ENCODE assay signal across 21 cellular contexts in the genomic region with DNA sequence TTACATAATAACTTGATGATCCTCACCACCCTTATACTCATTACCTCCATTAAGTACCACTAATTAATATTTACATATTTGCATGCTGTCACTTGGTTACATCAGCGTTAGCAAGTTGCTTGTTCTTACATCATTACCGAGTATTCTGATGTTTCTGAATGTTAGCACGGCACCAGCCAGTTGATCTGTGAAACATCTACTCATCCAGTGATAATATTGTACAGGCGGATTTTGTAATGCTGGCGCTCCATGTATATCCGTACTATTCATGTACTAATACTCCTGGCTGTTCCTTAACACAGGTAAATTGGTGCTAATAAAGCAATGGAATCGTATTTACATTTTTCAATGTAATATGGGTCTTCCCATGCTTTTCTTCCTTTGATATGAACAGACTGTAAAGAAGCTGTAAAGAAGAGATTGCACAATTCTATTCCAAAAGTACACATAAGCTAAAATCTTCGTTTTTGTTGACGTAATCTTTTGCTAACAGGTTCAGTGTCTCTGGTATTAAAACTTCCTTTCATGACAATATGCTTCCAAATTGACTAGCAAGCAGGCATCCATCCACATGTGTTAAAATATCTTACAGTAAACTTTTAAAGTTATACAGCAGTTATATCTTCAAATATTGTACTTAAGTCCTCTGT. TPM values are rescaled to one million over a fixed set of nuclear protein-coding genes. Genes with fewer than 3 reads are reported as not detected.
DNase-seq lines count a peak whose midpoint lies in the region; ATAC-seq and TF ChIP-seq lines count a peak whose summit lies in the region.
"Had no signal": no experiment of that assay in that cellular context is flagged by ENCODE, and none has a peak within 500 bp of the region (broad histone marks: within the 10 kb centered on the region; RNA-seq: fewer than 3 reads in every experiment).

No MANE protein-coding gene starts in this region.

- H3K23ac ChIP-seq in H9 (ENCODE audit: insufficient read length, low read depth, low read length): no peak overlapping the region

- no peak overlapping the region for H4K91ac ChIP-seq in H9 (ENCODE audit: insufficient read length, low read depth, low read length)

- no peak overlapping the region for H4K5ac ChIP-seq in H9 (ENCODE audit: insufficient read length, low read depth, low read length)

- H4K20me1 ChIP-seq in H9 (ENCODE audit: control insufficient read depth, insufficient read depth, insufficient read length) (no peaks in the 10 kb centered on the region), neural progenitor cell (ENCODE audit: low read depth) (no peaks in the 10 kb centered on the region)

- peaks cover 7 to 8% of the 10 kb centered on the region in 2 experiments for H3K4me1 Mint-ChIP-seq in H9
- peaks cover 7% of the 10 kb centered on the region for H3K4me1 Mint-ChIP-seq in neural progenitor cell

- H3K9ac ChIP-seq in H9 (ENCODE audit: extremely low read depth, insufficient read length, low read length) (no peak overlapping the region), neural progenitor cell (no peak overlapping the region)

- no peak overlapping the region for H4K8ac ChIP-seq in H9 (replicated peaks; ENCODE audit: insufficient read length, low read depth, low read length)

- no peak overlapping the region for H3K56ac ChIP-seq in H9 (ENCODE audit: insufficient read length, low read depth, low read length)

- H3K9me3 Mint-ChIP-seq in H9 (peaks cover under 1 to 5% of the 10 kb centered on the region in 2 experiments; a peak in 2 of 5 replicates), neural progenitor cell (peaks cover 6% of the 10 kb centered on the region)
- H3K9me3 Mint-ChIP-seq: activated CD8-positive, alpha-beta T cell treated with anti-CD3 and anti-CD28 coated beads for 36 hours; activated naive CD4-positive, alpha-beta T cell treated with anti-CD3 and anti-CD28 coated beads for 36 hours; activated T-cell treated with anti-CD3 and anti-CD28 coated beads, Interleukin-2, amount 50 U/mL, for 4 hours had no signal

- no peak overlapping the region for H2BK20ac ChIP-seq in H9 (ENCODE audit: low read depth, low read length, poor library complexity, severe bottlenecking)

- peaks cover 4% of the 10 kb centered on the region for H3K23me2 ChIP-seq in H9 (ENCODE audit: insufficient read length, low read depth, low read length, poor library complexity, severe bottlenecking)

- H2BK12ac ChIP-seq in H9 (ENCODE audit: insufficient read length, low read depth, low read length): no peak overlapping the region

- no peak overlapping the region for H2AK5ac ChIP-seq in H9 (ENCODE audit: insufficient read length, low read length)

- peak overlapping the region; percentile 69 to 87; a peak in 4 of 5 replicates for H3K4me3 Mint-ChIP-seq in H9
- peak overlapping the region; percentile 84 for H3K4me3 Mint-ChIP-seq in neural progenitor cell
- H3K4me3 Mint-ChIP-seq: activated CD8-positive, alpha-beta T cell treated with anti-CD3 and anti-CD28 coated beads for 36 hours; activated naive CD4-positive, alpha-beta T cell treated with anti-CD3 and anti-CD28 coated beads for 36 hours; activated T-cell treated with anti-CD3 and anti-CD28 coated beads, Interleukin-2, amount 50 U/mL, for 4 hours; CD8-positive, alpha-beta memory T cell had no signal

- H3K36me3 Mint-ChIP-seq in H9 (ENCODE audit: insufficient read depth in 1 of 3, low read depth in 3 of 3): no peaks in the 10 kb centered on the region; a peak in 2 of 7 replicates
- no peaks in the 10 kb centered on the region for H3K36me3 Mint-ChIP-seq in neural progenitor cell
- H3K36me3 Mint-ChIP-seq: CD8-positive, alpha-beta memory T cell had no signal

- H3K79me2 ChIP-seq in H9 (ENCODE audit: insufficient read depth, low read length): no peaks in the 10 kb centered on the region
- H3K79me2 ChIP-seq in neural progenitor cell (ENCODE audit: low read depth): no peaks in the 10 kb centered on the region

- H3K79me1 ChIP-seq in H9 (ENCODE audit: insufficient read depth, low read depth, low read length, poor library complexity, severe bottlenecking): no peaks in the 10 kb centered on the region

- H3T11ph ChIP-seq in H9 (ENCODE audit: low read length): no peak overlapping the region

- no peak for ATAC-seq in GM21825 (IDR thresholded peaks at IDR 0.05; ENCODE audit: unreplicated experiment)
- no peak for ATAC-seq in GM21526 (IDR thresholded peaks at IDR 0.05; ENCODE audit: low FRiP score, unreplicated experiment)
- ATAC-seq: activated CD4-positive, CD25-positive, alpha-beta regulatory T cell treated with anti-CD3 and anti-CD28 coated beads, Interleukin-2, amount 50 U/mL, for 24 hours; activated CD8-positive, alpha-beta T cell treated with anti-CD3 and anti-CD28 coated beads for 36 hours; activated T-cell treated with anti-CD3 and anti-CD28 coated beads, Interleukin-2, amount 50 U/mL, for 4 hours had no signal

- H3K27ac Mint-ChIP-seq in H9 (no peak overlapping the region), neural progenitor cell (no peak overlapping the region)
- H3K27ac Mint-ChIP-seq: activated CD8-positive, alpha-beta T cell treated with anti-CD3 and anti-CD28 coated beads for 36 hours; activated naive CD4-positive, alpha-beta T cell treated with anti-CD3 and anti-CD28 coated beads for 36 hours; CD8-positive, alpha-beta memory T cell had no signal

- H3K18ac ChIP-seq in H9 (ENCODE audit: insufficient read length, low read depth, low read length): no peak overlapping the region

- H3K4me3 ChIP-seq in SJCRH30 (peak overlapping the region; percentile 57), neural progenitor cell (no peak overlapping the region)

- no CpG with 5 or more reads among the region's 9 CpGs for WGBS in H9 (ENCODE audit: extremely low coverage, insufficient read length, low lambda C conversion rate)

- H3F3A ChIP-seq in neural progenitor cell (ENCODE audit: low read depth): no peaks in the 10 kb centered on the region

- H3K4me1 ChIP-seq in H9 (ENCODE audit: insufficient read depth, low read length) (no peaks in the 10 kb centered on the region), SJCRH30 (no peaks in the 10 kb centered on the region), neural progenitor cell (no peaks in the 10 kb centered on the region)

- H3K27ac ChIP-seq in H9 (ENCODE audit: insufficient read length, low read depth, low read length) (no peak overlapping the region), SJCRH30 (no peak overlapping the region), neural progenitor cell (no peak overlapping the region)
- H3K27ac ChIP-seq: dorsolateral prefrontal cortex had no signal

- H3K36me3 ChIP-seq in SJCRH30 (no peaks in the 10 kb centered on the region), neural progenitor cell (no peaks in the 10 kb centered on the region)

- no peak overlapping the region for H2BK5ac ChIP-seq in H9 (ENCODE audit: insufficient read length, low read length)

- peaks cover 8% of the 10 kb centered on the region; the same call in 1 of the 2 replicates for H3K27me3 ChIP-seq in H9 (ENCODE audit: insufficient read depth, low read length)
- peaks cover 8% of the 10 kb centered on the region; the same call in 1 of the 2 replicates for H3K27me3 ChIP-seq in SJCRH30
- H3K27me3 ChIP-seq in neural progenitor cell: peaks cover 34% of the 10 kb centered on the region

- DNase-seq in H9 (no peak), SJCRH30 (no peak), fibroblast of the conjunctiva (ENCODE audit: low read depth) (peak; percentile 69), neural progenitor cell (ENCODE audit: low spot score) (no peak), SW480 (ENCODE audit: low spot score) (no peak)
- DNase-seq in activated naive CD4-positive, alpha-beta T cell (lab: John Stamatoyannopoulos, UW): no peak
- DNase-seq: activated CD8-positive, alpha-beta T cell treated with anti-CD3 and anti-CD28 coated beads for 36 hours; activated naive CD4-positive, alpha-beta T cell treated with anti-CD3 and anti-CD28 coated beads for 36 hours; activated T-cell treated with anti-CD3 and anti-CD28 coated beads, Interleukin-2, amount 50 U/mL, for 4 hours; CD8-positive, alpha-beta memory T cell; DMS79 treated with DMSO at 0.1 percent for 48 hours; dorsolateral prefrontal cortex; NK-92 treated with Interleukin-12 subunit alpha and Interleukin-12 subunit beta, amount 100 ng/mL, for 24 hours; RPMI8226; stimulated activated CD4-positive, alpha-beta T cell treated with anti-CD3 and anti-CD28 coated beads, Interleukin-4, amount 100 ng/mL, for 4 hours; T-helper 9 cell had no signal

- H3K27me3 Mint-ChIP-seq in H9 (ENCODE audit: low read depth) (peaks cover 32% of the 10 kb centered on the region), neural progenitor cell (ENCODE audit: insufficient read depth, low read depth) (peaks cover 22% of the 10 kb centered on the region)

- H3K14ac ChIP-seq in H9 (ENCODE audit: insufficient read depth, low read length): no peak overlapping the region

- H3K4me2 ChIP-seq in H9 (ENCODE audit: insufficient read depth, insufficient read length, low read length) (peak overlapping the region; percentile 94), neural progenitor cell (peak overlapping the region; percentile 85)

- H3K4ac ChIP-seq in H9 (ENCODE audit: low read depth, low read length): no peak overlapping the region

- no peaks in the 10 kb centered on the region for H3K9me3 ChIP-seq in H9 (ENCODE audit: control insufficient read depth, low read depth, low read length)
- H3K9me3 ChIP-seq in SJCRH30 (replicated peaks): no peaks in the 10 kb centered on the region
- H3K9me3 ChIP-seq in neural progenitor cell (ENCODE audit: low read depth): no peaks in the 10 kb centered on the region

- H2BK15ac ChIP-seq in H9 (ENCODE audit: low read depth, low read length): no peak overlapping the region

- no peak for TF ChIP-seq CTCF in H9 (conservative IDR thresholded peaks at IDR 0.05)
- no peak for TF ChIP-seq CTCF in neural progenitor cell (IDR thresholded peaks at IDR 0.05)

- H2AFZ ChIP-seq in H9 (ENCODE audit: low read length): no peak overlapping the region
- H2AFZ ChIP-seq in neural progenitor cell (replicated peaks): peak overlapping the region; percentile 96

- H2BK120ac ChIP-seq in H9 (ENCODE audit: low read depth, low read length, poor library complexity, severe bottlenecking): no peak overlapping the region

RNA-seq across cellular contexts. Expression of a gene that starts 19.5 kb away (rescaled TPM):
- total RNA-seq in H9 (2021) (0.31 TPM in 1 of 2 replicates, not detected in the other), neural progenitor cell (ENCODE audit: low replicate concordance) (0.15 and 0.19 TPM in 2 replicates)
- 0.14 and 0.18 TPM in 2 replicates for total RNA-seq in SJCRH30 (2014; rRNA removed; shearing (Covaris generic))
- total RNA-seq: activated CD8-positive, alpha-beta T cell treated with anti-CD3 and anti-CD28 coated beads for 36 hours; activated naive CD4-positive, alpha-beta T cell treated with anti-CD3 and anti-CD28 coated beads for 36 hours; activated T-cell treated with anti-CD3 and anti-CD28 coated beads, Interleukin-2, amount 50 U/mL, for 4 hours; CD8-positive, alpha-beta memory T cell; epithelial cell of proximal tubule; MCF 10A had no signal
